20 cellular contexts compared by ENCODE assay signal in genomic region chr17:29533976-29534375, GRCh38.
"Had no signal": no experiment of that assay in that cellular context is flagged by ENCODE, and none has a peak within 500 bp of the region (broad histone marks: within the 10 kb centered on the region; RNA-seq: fewer than 3 reads in every experiment).

No MANE protein-coding gene starts in this region.

- H3K9me3 Mint-ChIP-seq: activated naive CD4-positive, alpha-beta T cell treated with anti-CD3 and anti-CD28 coated beads, Interleukin-2, amount 50 U/mL, for 24 hours; central memory CD8-positive, alpha-beta T cell; naive thymus-derived CD4-positive, alpha-beta T cell; neural crest cell; T-helper 2 cell treated with Interferon-gamma antibody and Interleukin-4, amounts not matched to agents 5 μg/mL and 100 μg/mL, for 36 hours had no signal

- H3K27me3 Mint-ChIP-seq: activated naive CD4-positive, alpha-beta T cell treated with anti-CD3 and anti-CD28 coated beads, Interleukin-2, amount 50 U/mL, for 24 hours; central memory CD8-positive, alpha-beta T cell; naive thymus-derived CD4-positive, alpha-beta T cell had no signal

- DNase-seq: activated CD4-positive, alpha-beta T cell treated with anti-CD3 and anti-CD28 coated beads for 1 hour; activated gamma-delta T cell; cortex of kidney; effector CD4-positive, alpha-beta T cell; erythroblast; foreskin fibroblast; lower lobe of right lung; naive thymus-derived CD4-positive, alpha-beta T cell; occipital lobe; retina; sigmoid colon; SK-N-SH; stimulated activated CD4-positive, alpha-beta T cell treated with anti-CD3 and anti-CD28 coated beads, Interleukin-15, amount 100 ng/mL, for 24 hours; stimulated activated naive CD4-positive, alpha-beta T cell; thyroid gland had no signal

- H3K4me3 Mint-ChIP-seq: activated naive CD4-positive, alpha-beta T cell treated with anti-CD3 and anti-CD28 coated beads, Interleukin-2, amount 50 U/mL, for 24 hours; central memory CD8-positive, alpha-beta T cell; naive thymus-derived CD4-positive, alpha-beta T cell; neural crest cell; T-helper 2 cell treated with Interferon-gamma antibody and Interleukin-4, amounts not matched to agents 5 μg/mL and 100 μg/mL, for 36 hours had no signal

- H3K27ac Mint-ChIP-seq: activated naive CD4-positive, alpha-beta T cell treated with anti-CD3 and anti-CD28 coated beads, Interleukin-2, amount 50 U/mL, for 24 hours; T-helper 2 cell treated with Interferon-gamma antibody and Interleukin-4, amounts not matched to agents 5 μg/mL and 100 μg/mL, for 36 hours had no signal

- ATAC-seq: left lobe of liver; lower lobe of right lung; naive thymus-derived CD4-positive, alpha-beta T cell had no signal

- H3K4me1 Mint-ChIP-seq: activated naive CD4-positive, alpha-beta T cell treated with anti-CD3 and anti-CD28 coated beads, Interleukin-2, amount 50 U/mL, for 24 hours; central memory CD8-positive, alpha-beta T cell; naive thymus-derived CD4-positive, alpha-beta T cell; neural crest cell had no signal
